Comparison of ENCODE assay signal across 17 cellular contexts in the genomic region with DNA sequence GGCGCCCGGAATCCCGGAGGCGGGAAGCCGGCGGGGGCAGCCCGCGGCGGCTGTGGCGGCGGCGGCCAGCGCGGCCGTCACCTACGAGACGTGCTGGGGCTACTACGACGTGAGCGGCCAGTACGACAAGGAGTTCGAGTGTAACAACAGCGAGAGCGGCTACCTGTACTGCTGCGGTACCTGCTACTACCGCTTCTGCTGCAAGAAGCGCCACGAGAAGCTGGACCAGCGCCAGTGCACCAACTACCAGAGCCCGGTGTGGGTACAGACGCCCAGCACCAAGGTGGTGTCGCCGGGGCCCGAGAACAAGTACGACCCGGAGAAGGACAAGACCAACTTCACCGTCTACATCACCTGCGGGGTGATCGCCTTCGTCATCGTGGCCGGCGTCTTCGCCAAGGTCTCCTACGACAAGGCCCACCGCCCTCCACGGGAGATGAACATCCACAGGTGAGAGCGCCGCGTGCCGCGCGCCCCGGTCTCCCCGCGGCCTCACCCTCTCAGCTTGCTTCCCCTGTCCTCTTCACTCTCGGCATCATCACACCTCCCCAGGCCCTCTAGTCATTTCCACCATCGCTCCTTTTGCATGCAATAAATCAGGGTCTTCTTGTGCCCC. TPM values are rescaled to one million over a fixed set of nuclear protein-coding genes. Genes with fewer than 3 reads are reported as not detected.
DNase-seq lines count a peak whose midpoint lies in the region; TF ChIP-seq lines count a peak whose summit lies in the region.
"Had no signal": no experiment of that assay in that cellular context is flagged by ENCODE, and none has a peak within 500 bp of the region (broad histone marks: within the 10 kb centered on the region; RNA-seq: fewer than 3 reads in every experiment).

No MANE protein-coding gene starts in this region.

- no peak overlapping the region for H3K27ac ChIP-seq in HUES64 (ENCODE audit: low read depth, low read length)
- H3K27ac ChIP-seq in hepatocyte, result no peak overlapping the region
- no peak overlapping the region for H3K27ac ChIP-seq in neuronal stem cell (replicated peaks; ENCODE audit: low read length)
- H3K27ac ChIP-seq: BLaER1 had no signal

- intact Hi-C loops in Caco-2 (cut with micrococcal nuclease; ENCODE audit: unreplicated experiment), result loop anchor here (5.0 kb wide), 1 partner anchor 64 kb away; no protein-coding TSS in a partner anchor

- no peak overlapping the region for H3K27ac Mint-ChIP-seq in Caco-2 (ENCODE audit: unreplicated experiment)
- H3K27ac Mint-ChIP-seq: activated naive CD8-positive, alpha-beta T cell had no signal

- no peaks in the 10 kb centered on the region for H3K9me3 Mint-ChIP-seq in Caco-2 (ENCODE audit: unreplicated experiment)
- H3K9me3 Mint-ChIP-seq: central memory CD8-positive, alpha-beta T cell had no signal

- POLR2A ChIA-PET in Caco-2 (lab: Charles Lee), result no interaction called here

- H3K27me3 Mint-ChIP-seq in Caco-2 (ENCODE audit: insufficient read depth, unreplicated experiment), result no peaks in the 10 kb centered on the region

- peak overlapping the region; percentile 64 for H2BK15ac ChIP-seq in neuronal stem cell (ENCODE audit: low read length)

- H3K9ac ChIP-seq in HUES64 (ENCODE audit: low read depth, low read length), result no peak overlapping the region
- H3K9ac ChIP-seq in neuronal stem cell (ENCODE audit: low read depth, low read length, poor library complexity), result peak overlapping the region; percentile 26
- H3K9ac ChIP-seq: BLaER1 had no signal

- H3K36me3 ChIP-seq in Caco-2 (ENCODE audit: control insufficient read depth, insufficient read depth, low read length) (no peaks in the 10 kb centered on the region), HUES64 (ENCODE audit: insufficient read depth, low read length) (no peaks in the 10 kb centered on the region), hepatocyte (replicated peaks; ENCODE audit: insufficient read depth, low read depth) (no peaks in the 10 kb centered on the region), neuronal stem cell (replicated peaks in 1 of 2; ENCODE audit: control insufficient read depth in 2 of 2, insufficient read depth in 2 of 2, low read length in 2 of 2) (no peaks in the 10 kb centered on the region)
- H3K36me3 ChIP-seq: BLaER1 had no signal

- H2AK5ac ChIP-seq in neuronal stem cell (ENCODE audit: low read depth, low read length), result peak overlapping the region; percentile 73

- no peak overlapping the region for H4K8ac ChIP-seq in neuronal stem cell (ENCODE audit: low read depth, low read length)

- CTCF ChIA-PET in Caco-2 (lab: Charles Lee), result no interaction called here

- H3K4me1 ChIP-seq in Caco-2, result no peaks in the 10 kb centered on the region
- H3K4me1 ChIP-seq in HUES64 (ENCODE audit: insufficient read depth, low read length), result peaks cover 18% of the 10 kb centered on the region; the same call in 1 of the 2 replicates
- H3K4me1 ChIP-seq in hepatocyte (ENCODE audit: insufficient read depth), result no peaks in the 10 kb centered on the region
- H3K4me1 ChIP-seq in neuronal stem cell (ENCODE audit: control insufficient read depth in 2 of 2, insufficient read depth in 1 of 2, low read depth in 1 of 2, low read length in 2 of 2), result peaks cover 0 to 10% of the 10 kb centered on the region in 2 donors

- H3K9me3 ChIP-seq in Caco-2 (no peaks in the 10 kb centered on the region), HUES64 (ENCODE audit: insufficient read depth, low read depth, low read length) (no peaks in the 10 kb centered on the region), hepatocyte (ENCODE audit: low read depth) (no peaks in the 10 kb centered on the region), neuronal stem cell (replicated peaks in 1 of 2; ENCODE audit: control insufficient read depth in 2 of 2, insufficient read depth in 1 of 2, low read depth in 1 of 2, low read length in 2 of 2) (peaks cover 0 to 1% of the 10 kb centered on the region in 2 donors)

- H3K18ac ChIP-seq in neuronal stem cell (ENCODE audit: low read length), result peak overlapping the region; percentile 89

- BruUV-seq in Caco-2 (replicated peaks; lab: Mats Ljungman, UMichigan), result no TSS peak

- H3K36me3 Mint-ChIP-seq in Caco-2 (ENCODE audit: insufficient read depth, unreplicated experiment), result peaks cover 31% of the 10 kb centered on the region
- H3K36me3 Mint-ChIP-seq: activated naive CD8-positive, alpha-beta T cell had no signal

- WGBS in HUES64, result 20% methylated on average over 58 of the region's 58 CpGs
- 29% methylated on average over 43 of the region's 58 CpGs for WGBS in hepatocyte (ENCODE audit: low lambda C conversion rate, missing lambda C conversion rate)
- WGBS in neuronal stem cell (ENCODE audit: extremely low coverage in 2 of 2, insufficient read length in 2 of 2, insufficient replicate concordance in 1 of 2), 2 donors, result no CpG with 5 or more reads among the region's 58 CpGs

- H4K20me1 ChIP-seq in hepatocyte (ENCODE audit: insufficient read depth, poor library complexity, severe bottlenecking), result no peaks in the 10 kb centered on the region
- H4K20me1 ChIP-seq: BLaER1 had no signal

- no peak overlapping the region for H3K4ac ChIP-seq in neuronal stem cell (ENCODE audit: low read length)

- H3K4me3 Mint-ChIP-seq in Caco-2 (ENCODE audit: unreplicated experiment), result peak overlapping the region; percentile 70
- H3K4me3 Mint-ChIP-seq: activated naive CD8-positive, alpha-beta T cell; central memory CD8-positive, alpha-beta T cell had no signal

- H4K91ac ChIP-seq in neuronal stem cell (ENCODE audit: low read depth, low read length, poor library complexity), result no peak overlapping the region

- H3K4me3 ChIP-seq in Caco-2 (ENCODE audit: low read depth, low read length), result peak overlapping the region; percentile 29
- H3K4me3 ChIP-seq in HUES64 (ENCODE audit: low read length), result peak overlapping the region; percentile 54
- H3K4me3 ChIP-seq in hepatocyte, result no peak overlapping the region
- peak overlapping the region in 1 of 2 donors; percentile 83 for H3K4me3 ChIP-seq in neuronal stem cell (ENCODE audit: low read length in 2 of 2)
- H3K4me3 ChIP-seq: BLaER1 had no signal

- no peak overlapping the region for H2BK5ac ChIP-seq in neuronal stem cell (ENCODE audit: low read length)

- no peak overlapping the region for H3K14ac ChIP-seq in neuronal stem cell (ENCODE audit: low read length)

- H2BK120ac ChIP-seq in neuronal stem cell (ENCODE audit: low read depth, low read length), result no peak overlapping the region

- peak overlapping the region; percentile 68 for H3K4me2 ChIP-seq in hepatocyte
- H3K4me2 ChIP-seq in neuronal stem cell (ENCODE audit: insufficient read depth, low read length, poor library complexity, severe bottlenecking), result peak overlapping the region; percentile 87

- H3K9me2 ChIP-seq in hepatocyte (replicated peaks; ENCODE audit: insufficient read depth), result no peaks in the 10 kb centered on the region

- no peak overlapping the region for H2AFZ ChIP-seq in hepatocyte
- no peak overlapping the region for H2AFZ ChIP-seq in neuronal stem cell (ENCODE audit: low read length)

- no peaks in the 10 kb centered on the region for H3K79me2 ChIP-seq in hepatocyte

- TF ChIP-seq CTCF in Caco-2 (IDR thresholded peaks at IDR 0.05; ENCODE audit: insufficient read depth in 1 of 2, low read depth in 1 of 2, low read length in 1 of 2, severe bottlenecking in 1 of 2, unreplicated experiment in 1 of 2), result no peak
- TF ChIP-seq CTCF in hepatocyte (IDR thresholded peaks at IDR 0.05; ENCODE audit: poor library complexity), result no peak

- H3K23ac ChIP-seq in neuronal stem cell (ENCODE audit: low read depth, low read length, poor library complexity), result peak overlapping the region; percentile 66

- no peaks in the 10 kb centered on the region for H3K79me1 ChIP-seq in neuronal stem cell (ENCODE audit: low read depth, low read length)

- no peaks in the 10 kb centered on the region for H3K4me1 Mint-ChIP-seq in Caco-2 (ENCODE audit: low read depth, unreplicated experiment)
- H3K4me1 Mint-ChIP-seq: central memory CD8-positive, alpha-beta T cell had no signal

- H3K27me3 ChIP-seq in Caco-2 (replicated peaks; ENCODE audit: control insufficient read depth, insufficient read depth, low read length), result no peaks in the 10 kb centered on the region
- peaks cover 76% of the 10 kb centered on the region for H3K27me3 ChIP-seq in HUES64 (ENCODE audit: insufficient read depth, low read length)
- H3K27me3 ChIP-seq in hepatocyte, result peaks cover 60% of the 10 kb centered on the region
- peaks cover 4 to 73% (median 28%) of the 10 kb centered on the region in 3 experiments for H3K27me3 ChIP-seq in neuronal stem cell (ENCODE audit: control insufficient read depth in 3 of 3, insufficient read depth in 3 of 3, low read depth in 1 of 3, low read length in 3 of 3)

- DNase-seq in Caco-2, result no peak
- peak; percentile 18 for DNase-seq in hepatocyte (ENCODE audit: low spot score)
- DNase-seq in neuronal stem cell (ENCODE audit: low spot score), result no peak
- DNase-seq in SW480 (ENCODE audit: low spot score), result no peak
- DNase-seq in NCI-H146 (lab: John Stamatoyannopoulos, UW), result no peak
- no peak for DNase-seq in SHP77 treated with DMSO at 0.1 percent for 48 hours (lab: John Stamatoyannopoulos, UW)
- DNase-seq in stimulated activated naive CD4-positive, alpha-beta T cell (lab: John Stamatoyannopoulos, UW), result no peak
- DNase-seq: KBM-7, midbrain, NCI-H1417 treated with DMSO at 0.1 percent for 48 hours, NCI-H510A had no signal

- no peak overlapping the region for H2BK12ac ChIP-seq in neuronal stem cell (ENCODE audit: low read length)

RNA-seq across cellular contexts. Expression of gene SHISA6, which starts 0.7 kb away (rescaled TPM):
- total RNA-seq in Caco-2 (2022) (21.1 and 23.4 TPM in 2 replicates), hepatocyte (0.56 and 0.80 TPM in 2 replicates)
- 3.1 TPM for polyA plus RNA-seq in HUES64 (2013, experiment 1 of 2)
- polyA plus RNA-seq in HUES64 (2013, experiment 2 of 2), result 4.1 TPM
- 0.21 and 1.3 TPM in 2 replicates for polyA plus RNA-seq in hepatocyte
- polyA plus RNA-seq in neuronal stem cell (2013, experiment 1 of 2), result 2.7 TPM
- 2.8 TPM for polyA plus RNA-seq in neuronal stem cell (2013, experiment 2 of 2)
- total RNA-seq: epithelial cell of proximal tubule, pulmonary artery endothelial cell had no signal

Comparison
In these comparisons a context has a peak if more than half of its experiments do, and no peak if none do; other contexts are left out.
1. RNA of gene SHISA6, which starts 0.7 kb away (total RNA-seq): 21.1 to 23.4 TPM in Caco-2; 0.56 to 0.80 TPM in hepatocyte; every median in the first group is over 10 times any median in the second.